ENCODE assay signal across 9 cellular contexts in genomic region chr2:229586746-229587705, GRCh38.
A peak's percentile ranks its signal among the peaks of the same experiment; 100 is the strongest.
DNase-seq lines count a peak whose midpoint lies in the region; ATAC-seq, FAIRE-seq and TF ChIP-seq lines count a peak whose summit lies in the region.
"Had no signal": no experiment of that assay in that cellular context is flagged by ENCODE, and none has a peak within 500 bp of the region (broad histone marks: within the 10 kb centered on the region; RNA-seq: fewer than 3 reads in every experiment).

No MANE protein-coding gene starts in this region.

- H3K27me3 ChIP-seq in SJSA1 (replicated peaks) (peaks cover 1% of the 10 kb centered on the region; the same call in 1 of the 2 replicates), endothelial cell of umbilical vein (ENCODE audit: control insufficient read depth in 2 of 2, insufficient read depth in 2 of 2, low read length in 2 of 2) (no peaks in the 10 kb centered on the region), stomach smooth muscle (ENCODE audit: control insufficient read depth in 1 of 2, insufficient read depth in 2 of 2, low read length in 2 of 2) (no peaks in the 10 kb centered on the region)
- H3K27me3 ChIP-seq: neutrophil had no signal

- H3K4me1 ChIP-seq in SJSA1 (replicated peaks): no peaks in the 10 kb centered on the region
- H3K4me1 ChIP-seq in endothelial cell of umbilical vein (ENCODE audit: control insufficient read depth, extremely low read depth, insufficient read depth, low read length): no peaks in the 10 kb centered on the region
- H3K4me1 ChIP-seq in stomach smooth muscle (ENCODE audit: control insufficient read depth, insufficient read depth, low read length): peaks cover 3% of the 10 kb centered on the region

- peak; percentile 73 for FAIRE-seq in endothelial cell of umbilical vein (lab: Jason Lieb, UNC)

- TF ChIP-seq CTCF in endothelial cell of umbilical vein (IDR thresholded peaks at IDR 0.05; ENCODE audit: extremely low read depth in 1 of 2, insufficient read depth in 1 of 2, low read depth in 1 of 2, low read length in 2 of 2): peak; percentile 70 to 93

- intact Hi-C loops in endothelial cell of umbilical vein (cut with micrococcal nuclease): loop anchor here (1.0 kb wide), 4 partner anchors 156 to 1697 kb away; no protein-coding TSS in a partner anchor

- no peak overlapping the region for H3K4me3 ChIP-seq in SJSA1
- no peak overlapping the region for H3K4me3 ChIP-seq in endothelial cell of umbilical vein (replicated peaks in 1 of 3; ENCODE audit: insufficient read depth in 1 of 3, low read depth in 1 of 3, low read length in 3 of 3)
- H3K4me3 ChIP-seq in stomach smooth muscle (ENCODE audit: low read length in 2 of 2): peak overlapping the region; percentile 64 to 67

- DNase-seq in NOMO-1 (lab: John Stamatoyannopoulos, UW; ENCODE audit: unreplicated experiment in 2 of 2) (peak; percentile 0 to 48), NOMO-1 treated with dmso at 0.1 percent for 144 hours (lab: John Stamatoyannopoulos, UW; ENCODE audit: unreplicated experiment) (no peak), HuH-7.5 (ENCODE audit: low spot score) (peak; percentile 48), SJSA1 (ENCODE audit: low read depth in 1 of 2, low spot score in 2 of 2) (peak; percentile 60 to 73), endothelial cell of umbilical vein (ENCODE audit: low read depth, low spot score) (peak; percentile 53), lung microvascular endothelial cell (ENCODE audit: low read depth in 2 of 2) (peak; percentile 75 to 84)

- H3K9ac ChIP-seq in endothelial cell of umbilical vein (replicated peaks; ENCODE audit: extremely low read depth, insufficient read depth, low read length) (no peak overlapping the region), stomach smooth muscle (ENCODE audit: low read length in 2 of 2) (peak overlapping the region in 1 of 2 donors; percentile 43)

- no peaks in the 10 kb centered on the region for H3K9me3 ChIP-seq in SJSA1 (replicated peaks)
- H3K9me3 ChIP-seq in endothelial cell of umbilical vein (replicated peaks; ENCODE audit: control insufficient read depth, insufficient read depth, low read length): no peaks in the 10 kb centered on the region
- no peaks in the 10 kb centered on the region for H3K9me3 ChIP-seq in stomach smooth muscle (ENCODE audit: control insufficient read depth in 2 of 2, low read length in 2 of 2)
- H3K9me3 ChIP-seq: neutrophil had no signal

- H3K36me3 ChIP-seq in SJSA1 (no peaks in the 10 kb centered on the region), endothelial cell of umbilical vein (ENCODE audit: control insufficient read depth in 2 of 2, extremely low read depth in 1 of 2, insufficient read depth in 2 of 2, low read length in 2 of 2) (no peaks in the 10 kb centered on the region), stomach smooth muscle (ENCODE audit: control insufficient read depth in 2 of 2, insufficient read depth in 2 of 2, low read length in 2 of 2) (no peaks in the 10 kb centered on the region)
- H3K36me3 ChIP-seq: neutrophil had no signal

- no peaks in the 10 kb centered on the region for H4K20me1 ChIP-seq in endothelial cell of umbilical vein (replicated peaks; ENCODE audit: control insufficient read depth, extremely low read depth, insufficient read depth, low read length)

- dilution Hi-C loops in endothelial cell of umbilical vein (cut with MboI; ENCODE audit: extremely low pct_ligation_motif_present, low sequenced_read_pairs): no loop called here

- H3K4me2 ChIP-seq in endothelial cell of umbilical vein (ENCODE audit: insufficient read depth, low read length): no peak overlapping the region

- no peaks in the 10 kb centered on the region for H3K9me1 ChIP-seq in endothelial cell of umbilical vein (replicated peaks; ENCODE audit: control insufficient read depth, extremely low read depth, insufficient read depth, low read length)

- CTCF ChIA-PET in endothelial cell of umbilical vein (lab: Charles Lee): interaction anchor here (0.8 to 11.3 kb wide), 25 partner anchors 10 to 1929 kb away, joined by 3 to 403 read pairs (median 5); no protein-coding TSS in a partner anchor

- no peaks in the 10 kb centered on the region for H3K79me2 ChIP-seq in endothelial cell of umbilical vein (ENCODE audit: control insufficient read depth, insufficient read depth, low read length)

- no peak overlapping the region for H2AFZ ChIP-seq in endothelial cell of umbilical vein (ENCODE audit: low read depth, low read length)

- no TSS peak for BruUV-seq in endothelial cell of umbilical vein (replicated peaks; lab: Mats Ljungman, UMichigan)

- H3K27ac ChIP-seq in SJSA1 (no peak overlapping the region), endothelial cell of umbilical vein (ENCODE audit: insufficient read depth, low read depth, low read length) (no peak overlapping the region), stomach smooth muscle (ENCODE audit: low read length) (peak overlapping the region; percentile 6)
- H3K27ac ChIP-seq: neutrophil had no signal

- TF ChIP-seq POLR2A in endothelial cell of umbilical vein (IDR thresholded peaks at IDR 0.05; ENCODE audit: low read depth, low read length): no peak

- POLR2A ChIA-PET in endothelial cell of umbilical vein (lab: Charles Lee): interaction anchor here (1.0 kb wide), 1 partner anchor 156 kb away, joined by 6 read pairs; no protein-coding TSS in a partner anchor

- ATAC-seq in GM21619 (IDR thresholded peaks at IDR 0.05; ENCODE audit: unreplicated experiment): peak; percentile 84

TF ChIP-seq in endothelial cell of umbilical vein, 7 proteins besides CTCF, POLR2A, EP300 and RAD21:
- no peak for TF ChIP-seq POLR2AphosphoS5 (IDR thresholded peaks at IDR 0.05; ENCODE audit: insufficient read depth, low read depth, low read length)
- TF ChIP-seq MYC (IDR thresholded peaks at IDR 0.05; ENCODE audit: low read depth, low read length): no peak
- TF ChIP-seq FOS (IDR thresholded peaks at IDR 0.05; ENCODE audit: borderline replicate concordance, insufficient read depth, low read length): no peak
- TF ChIP-seq EZH2 (IDR thresholded peaks at IDR 0.05; ENCODE audit: borderline replicate concordance, low read depth, low read length, severe bottlenecking): no peak
- no peak for TF ChIP-seq MAX (IDR thresholded peaks at IDR 0.05; ENCODE audit: insufficient read depth, insufficient read length)
- TF ChIP-seq JUN (IDR thresholded peaks at IDR 0.05; ENCODE audit: borderline replicate concordance, insufficient read depth, insufficient read length, low read depth): no peak
- TF ChIP-seq GATA2 (IDR thresholded peaks at IDR 0.05; ENCODE audit: insufficient read depth, insufficient read length, low read depth, low read length): no peak

Comparison
In these comparisons a context has a peak if more than half of its experiments do, and no peak if none do; other contexts are left out.
1. H3K4me3 ChIP-seq: peak in stomach smooth muscle (2 of 2); none in SJSA1 (single experiment) and endothelial cell of umbilical vein (0 of 3).